In the genomic region with DNA sequence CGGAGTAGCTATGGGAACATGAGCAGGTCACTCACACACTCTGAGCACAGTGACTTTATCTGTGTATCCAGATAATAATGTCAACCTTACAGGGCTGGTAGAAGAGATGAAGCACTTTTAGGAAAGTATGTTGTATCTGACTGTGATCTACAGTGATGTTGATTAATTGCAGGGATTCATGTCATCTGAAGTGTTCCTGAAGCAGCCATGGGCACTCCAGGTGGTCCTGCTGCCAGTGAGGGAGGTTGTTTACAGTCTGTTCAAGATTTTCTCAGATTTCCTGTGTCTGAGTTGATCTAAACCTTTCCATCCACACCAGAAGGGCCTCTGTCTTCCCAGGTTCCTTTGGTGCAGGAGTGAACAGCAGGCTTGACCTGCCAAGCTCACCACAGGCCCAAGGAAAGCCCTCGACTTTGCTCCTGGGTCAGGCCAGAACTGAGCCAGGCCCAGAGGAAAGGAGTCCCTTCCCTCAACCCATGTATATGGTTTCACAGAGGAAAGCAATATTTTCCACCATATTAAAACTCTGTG, we compare ENCODE assay signal across 16 cellular contexts. TPM values are rescaled to one million over a fixed set of nuclear protein-coding genes. Genes with fewer than 3 reads are reported as not detected.
"Had no signal": no experiment of that assay in that cellular context is flagged by ENCODE, and none has a peak within 500 bp of the region (broad histone marks: within the 10 kb centered on the region; RNA-seq: fewer than 3 reads in every experiment).

No MANE protein-coding gene starts in this region.

- H3K9me3 Mint-ChIP-seq: activated B cell treated with CpG ODN at 0.5 μM for 24 hours; activated CD4-positive, alpha-beta T cell treated with anti-CD3 and anti-CD28 coated beads, Interleukin-2, amount 10 ng/mL, durations not matched to agents 24 days and 14 days; activated naive CD4-positive, alpha-beta T cell treated with anti-CD3 and anti-CD28 coated beads for 36 hours had no signal

- H3K27ac Mint-ChIP-seq: activated B cell treated with CpG ODN at 0.5 μM for 24 hours; activated CD4-positive, alpha-beta T cell treated with anti-CD3 and anti-CD28 coated beads, Interleukin-2, amount 10 ng/mL, durations not matched to agents 24 days and 14 days; activated naive CD4-positive, alpha-beta T cell treated with anti-CD3 and anti-CD28 coated beads for 36 hours; naive thymus-derived CD4-positive, alpha-beta T cell had no signal

- H3K36me3 ChIP-seq: heart left ventricle, uterus had no signal

- H3K4me1 ChIP-seq: heart left ventricle, uterus had no signal

- H3K27ac ChIP-seq: heart left ventricle, uterus had no signal

- H3K36me3 Mint-ChIP-seq: naive thymus-derived CD4-positive, alpha-beta T cell had no signal

- H3K9me3 ChIP-seq: heart left ventricle, uterus had no signal

- H3K27me3 ChIP-seq: uterus had no signal

- H3K4me3 Mint-ChIP-seq: activated B cell treated with CpG ODN at 0.5 μM for 24 hours; activated CD4-positive, alpha-beta T cell treated with anti-CD3 and anti-CD28 coated beads, Interleukin-2, amount 10 ng/mL, durations not matched to agents 24 days and 14 days; activated naive CD4-positive, alpha-beta T cell treated with anti-CD3 and anti-CD28 coated beads for 36 hours; naive thymus-derived CD4-positive, alpha-beta T cell had no signal

- DNase-seq: activated B cell treated with CpG ODN at 0.5 μM for 24 hours; activated CD4-positive, alpha-beta T cell treated with anti-CD3 and anti-CD28 coated beads, Interleukin-2, amount 10 ng/mL, durations not matched to agents 24 days and 14 days; activated naive CD4-positive, alpha-beta T cell treated with anti-CD3 and anti-CD28 coated beads for 36 hours; effector CD4-positive, alpha-beta T cell; heart left ventricle; left colon; naive thymus-derived CD4-positive, alpha-beta T cell; nucleus accumbens; right cardiac atrium; small intestine; uterus had no signal

- H3K4me3 ChIP-seq: heart left ventricle, uterus had no signal

- H3K4me1 Mint-ChIP-seq: activated CD4-positive, alpha-beta T cell treated with anti-CD3 and anti-CD28 coated beads, Interleukin-2, amount 10 ng/mL, durations not matched to agents 24 days and 14 days; naive thymus-derived CD4-positive, alpha-beta T cell had no signal

RNA-seq across cellular contexts. Expression of a gene that starts 28.1 kb away (rescaled TPM):
- total RNA-seq: activated B cell treated with CpG ODN at 0.5 μM for 24 hours; activated CD4-positive, alpha-beta T cell treated with anti-CD3 and anti-CD28 coated beads, Interleukin-2, amount 10 ng/mL, durations not matched to agents 24 days and 14 days; activated naive CD4-positive, alpha-beta T cell treated with anti-CD3 and anti-CD28 coated beads for 36 hours; cardiac septum; fibroblast of lung; lung microvascular endothelial cell; mononuclear cell; naive thymus-derived CD4-positive, alpha-beta T cell; posterior vena cava; right cardiac atrium had no signal
- polyA plus RNA-seq: heart left ventricle; naive thymus-derived CD4-positive, alpha-beta T cell; right cardiac atrium had no signal
